In the genomic region with DNA sequence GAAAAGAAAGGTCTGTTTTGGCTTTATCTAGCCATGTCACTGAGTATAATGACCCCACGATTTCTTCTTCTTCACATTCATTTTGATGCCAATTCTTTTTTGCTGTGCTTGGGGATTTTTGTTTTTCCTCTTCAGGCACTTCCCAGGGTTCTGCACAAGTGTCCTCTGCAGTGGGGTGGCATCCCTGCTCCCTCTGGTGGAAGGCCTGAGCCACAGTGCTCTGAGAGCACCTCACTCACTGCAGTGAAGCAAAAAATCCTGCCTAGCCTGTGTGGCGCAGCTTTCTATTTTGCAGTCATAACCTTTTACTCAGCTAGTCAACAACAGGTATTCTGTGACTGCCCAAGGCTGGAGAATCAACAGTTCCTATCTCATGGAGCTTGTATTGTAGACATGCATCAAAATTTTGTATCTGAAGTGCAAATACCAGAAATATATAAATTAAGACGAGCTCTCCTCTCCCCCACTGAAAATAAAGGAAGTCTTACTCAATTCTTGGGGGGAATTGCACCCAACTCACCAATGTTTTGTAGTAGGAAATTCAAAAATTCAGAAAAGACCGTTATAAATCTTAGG, we compare ENCODE assay signal across 1 cellular context.
TF ChIP-seq lines count a peak whose summit lies in the region.

No MANE protein-coding gene starts in this region.

TF ChIP-seq in GM23338, 12 proteins besides CTCF, POLR2A, EP300 and RAD21 (continued from another document):
- TF ChIP-seq, protein P1, sequence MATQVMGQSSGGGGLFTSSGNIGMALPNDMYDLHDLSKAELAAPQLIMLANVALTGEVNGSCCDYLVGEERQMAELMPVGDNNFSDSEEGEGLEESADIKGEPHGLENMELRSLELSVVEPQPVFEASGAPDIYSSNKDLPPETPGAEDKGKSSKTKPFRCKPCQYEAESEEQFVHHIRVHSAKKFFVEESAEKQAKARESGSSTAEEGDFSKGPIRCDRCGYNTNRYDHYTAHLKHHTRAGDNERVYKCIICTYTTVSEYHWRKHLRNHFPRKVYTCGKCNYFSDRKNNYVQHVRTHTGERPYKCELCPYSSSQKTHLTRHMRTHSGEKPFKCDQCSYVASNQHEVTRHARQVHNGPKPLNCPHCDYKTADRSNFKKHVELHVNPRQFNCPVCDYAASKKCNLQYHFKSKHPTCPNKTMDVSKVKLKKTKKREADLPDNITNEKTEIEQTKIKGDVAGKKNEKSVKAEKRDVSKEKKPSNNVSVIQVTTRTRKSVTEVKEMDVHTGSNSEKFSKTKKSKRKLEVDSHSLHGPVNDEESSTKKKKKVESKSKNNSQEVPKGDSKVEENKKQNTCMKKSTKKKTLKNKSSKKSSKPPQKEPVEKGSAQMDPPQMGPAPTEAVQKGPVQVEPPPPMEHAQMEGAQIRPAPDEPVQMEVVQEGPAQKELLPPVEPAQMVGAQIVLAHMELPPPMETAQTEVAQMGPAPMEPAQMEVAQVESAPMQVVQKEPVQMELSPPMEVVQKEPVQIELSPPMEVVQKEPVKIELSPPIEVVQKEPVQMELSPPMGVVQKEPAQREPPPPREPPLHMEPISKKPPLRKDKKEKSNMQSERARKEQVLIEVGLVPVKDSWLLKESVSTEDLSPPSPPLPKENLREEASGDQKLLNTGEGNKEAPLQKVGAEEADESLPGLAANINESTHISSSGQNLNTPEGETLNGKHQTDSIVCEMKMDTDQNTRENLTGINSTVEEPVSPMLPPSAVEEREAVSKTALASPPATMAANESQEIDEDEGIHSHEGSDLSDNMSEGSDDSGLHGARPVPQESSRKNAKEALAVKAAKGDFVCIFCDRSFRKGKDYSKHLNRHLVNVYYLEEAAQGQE (IDR thresholded peaks at IDR 0.05; ENCODE audit: unreplicated experiment): no peak
- TF ChIP-seq, protein P2, sequence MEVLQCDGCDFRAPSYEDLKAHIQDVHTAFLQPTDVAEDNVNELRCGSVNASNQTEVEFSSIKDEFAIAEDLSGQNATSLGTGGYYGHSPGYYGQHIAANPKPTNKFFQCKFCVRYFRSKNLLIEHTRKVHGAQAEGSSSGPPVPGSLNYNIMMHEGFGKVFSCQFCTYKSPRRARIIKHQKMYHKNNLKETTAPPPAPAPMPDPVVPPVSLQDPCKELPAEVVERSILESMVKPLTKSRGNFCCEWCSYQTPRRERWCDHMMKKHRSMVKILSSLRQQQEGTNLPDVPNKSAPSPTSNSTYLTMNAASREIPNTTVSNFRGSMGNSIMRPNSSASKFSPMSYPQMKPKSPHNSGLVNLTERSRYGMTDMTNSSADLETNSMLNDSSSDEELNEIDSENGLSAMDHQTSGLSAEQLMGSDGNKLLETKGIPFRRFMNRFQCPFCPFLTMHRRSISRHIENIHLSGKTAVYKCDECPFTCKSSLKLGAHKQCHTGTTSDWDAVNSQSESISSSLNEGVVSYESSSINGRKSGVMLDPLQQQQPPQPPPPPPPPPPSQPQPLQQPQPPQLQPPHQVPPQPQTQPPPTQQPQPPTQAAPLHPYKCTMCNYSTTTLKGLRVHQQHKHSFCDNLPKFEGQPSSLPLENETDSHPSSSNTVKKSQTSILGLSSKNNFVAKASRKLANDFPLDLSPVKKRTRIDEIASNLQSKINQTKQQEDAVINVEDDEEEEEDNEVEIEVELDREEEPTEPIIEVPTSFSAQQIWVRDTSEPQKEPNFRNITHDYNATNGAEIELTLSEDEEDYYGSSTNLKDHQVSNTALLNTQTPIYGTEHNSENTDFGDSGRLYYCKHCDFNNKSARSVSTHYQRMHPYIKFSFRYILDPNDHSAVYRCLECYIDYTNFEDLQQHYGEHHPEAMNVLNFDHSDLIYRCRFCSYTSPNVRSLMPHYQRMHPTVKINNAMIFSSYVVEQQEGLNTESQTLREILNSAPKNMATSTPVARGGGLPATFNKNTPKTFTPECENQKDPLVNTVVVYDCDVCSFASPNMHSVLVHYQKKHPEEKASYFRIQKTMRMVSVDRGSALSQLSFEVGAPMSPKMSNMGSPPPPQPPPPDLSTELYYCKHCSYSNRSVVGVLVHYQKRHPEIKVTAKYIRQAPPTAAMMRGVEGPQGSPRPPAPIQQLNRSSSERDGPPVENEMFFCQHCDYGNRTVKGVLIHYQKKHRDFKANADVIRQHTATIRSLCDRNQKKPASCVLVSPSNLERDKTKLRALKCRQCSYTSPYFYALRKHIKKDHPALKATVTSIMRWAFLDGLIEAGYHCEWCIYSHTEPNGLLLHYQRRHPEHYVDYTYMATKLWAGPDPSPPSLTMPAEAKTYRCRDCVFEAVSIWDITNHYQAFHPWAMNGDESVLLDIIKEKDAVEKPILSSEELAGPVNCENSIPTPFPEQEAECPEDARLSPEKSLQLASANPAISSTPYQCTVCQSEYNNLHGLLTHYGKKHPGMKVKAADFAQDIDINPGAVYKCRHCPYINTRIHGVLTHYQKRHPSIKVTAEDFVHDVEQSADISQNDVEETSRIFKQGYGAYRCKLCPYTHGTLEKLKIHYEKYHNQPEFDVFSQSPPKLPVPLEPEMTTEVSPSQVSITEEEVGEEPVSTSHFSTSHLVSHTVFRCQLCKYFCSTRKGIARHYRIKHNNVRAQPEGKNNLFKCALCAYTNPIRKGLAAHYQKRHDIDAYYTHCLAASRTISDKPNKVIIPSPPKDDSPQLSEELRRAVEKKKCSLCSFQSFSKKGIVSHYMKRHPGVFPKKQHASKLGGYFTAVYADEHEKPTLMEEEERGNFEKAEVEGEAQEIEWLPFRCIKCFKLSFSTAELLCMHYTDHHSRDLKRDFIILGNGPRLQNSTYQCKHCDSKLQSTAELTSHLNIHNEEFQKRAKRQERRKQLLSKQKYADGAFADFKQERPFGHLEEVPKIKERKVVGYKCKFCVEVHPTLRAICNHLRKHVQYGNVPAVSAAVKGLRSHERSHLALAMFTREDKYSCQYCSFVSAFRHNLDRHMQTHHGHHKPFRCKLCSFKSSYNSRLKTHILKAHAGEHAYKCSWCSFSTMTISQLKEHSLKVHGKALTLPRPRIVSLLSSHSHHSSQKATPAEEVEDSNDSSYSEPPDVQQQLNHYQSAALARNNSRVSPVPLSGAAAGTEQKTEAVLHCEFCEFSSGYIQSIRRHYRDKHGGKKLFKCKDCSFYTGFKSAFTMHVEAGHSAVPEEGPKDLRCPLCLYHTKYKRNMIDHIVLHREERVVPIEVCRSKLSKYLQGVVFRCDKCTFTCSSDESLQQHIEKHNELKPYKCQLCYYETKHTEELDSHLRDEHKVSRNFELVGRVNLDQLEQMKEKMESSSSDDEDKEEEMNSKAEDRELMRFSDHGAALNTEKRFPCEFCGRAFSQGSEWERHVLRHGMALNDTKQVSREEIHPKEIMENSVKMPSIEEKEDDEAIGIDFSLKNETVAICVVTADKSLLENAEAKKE (CRISPR knock-in tag; IDR thresholded peaks at IDR 0.05): no peak
- TF ChIP-seq EZH2 (IDR thresholded peaks at IDR 0.05; ENCODE audit: low read depth, unreplicated experiment): no peak
- no peak for TF ChIP-seq JUNB (IDR thresholded peaks at IDR 0.05; ENCODE audit: unreplicated experiment)
TF ChIP-seq in GM23338: peak in this region for 0.
